Comparison of ENCODE assay signal across 1 cellular context in the genomic region with DNA sequence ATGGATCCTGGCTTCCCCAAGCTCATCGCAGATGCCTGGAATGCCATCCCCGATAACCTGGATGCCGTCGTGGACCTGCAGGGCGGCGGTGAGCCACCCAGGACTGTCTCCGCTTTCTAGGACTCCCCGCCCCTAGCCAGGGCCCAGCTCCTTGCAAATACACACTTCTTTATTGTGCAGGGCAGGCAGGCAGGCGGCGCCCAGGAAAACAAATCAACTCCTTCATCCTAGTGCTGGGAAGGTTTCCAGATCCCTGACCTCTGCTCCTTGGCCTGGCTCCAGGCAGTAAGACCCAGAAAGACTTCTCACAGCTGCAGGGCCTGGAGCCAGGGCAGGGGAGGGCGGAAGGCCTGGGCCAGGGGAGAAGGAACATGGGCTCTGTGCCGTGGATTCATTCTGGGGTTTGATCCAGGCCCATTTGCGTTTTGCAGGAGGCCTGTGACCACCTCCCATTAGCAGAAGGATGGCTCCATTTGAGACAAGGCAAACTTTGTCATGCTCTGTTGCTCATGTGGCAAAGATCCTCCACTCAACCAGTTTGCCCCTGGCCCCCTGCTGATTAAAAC.
TF ChIP-seq lines count a peak whose summit lies in the region.

No MANE protein-coding gene starts in this region.

TF ChIP-seq in HepG2, 621 proteins besides CTCF, POLR2A, EP300 and RAD21 (continued from another document):
- no peak for TF ChIP-seq ZNF660 (CRISPR knock-in tag; IDR thresholded peaks at IDR 0.05; ENCODE audit: borderline replicate concordance, low read depth)
- TF ChIP-seq, protein P1, sequence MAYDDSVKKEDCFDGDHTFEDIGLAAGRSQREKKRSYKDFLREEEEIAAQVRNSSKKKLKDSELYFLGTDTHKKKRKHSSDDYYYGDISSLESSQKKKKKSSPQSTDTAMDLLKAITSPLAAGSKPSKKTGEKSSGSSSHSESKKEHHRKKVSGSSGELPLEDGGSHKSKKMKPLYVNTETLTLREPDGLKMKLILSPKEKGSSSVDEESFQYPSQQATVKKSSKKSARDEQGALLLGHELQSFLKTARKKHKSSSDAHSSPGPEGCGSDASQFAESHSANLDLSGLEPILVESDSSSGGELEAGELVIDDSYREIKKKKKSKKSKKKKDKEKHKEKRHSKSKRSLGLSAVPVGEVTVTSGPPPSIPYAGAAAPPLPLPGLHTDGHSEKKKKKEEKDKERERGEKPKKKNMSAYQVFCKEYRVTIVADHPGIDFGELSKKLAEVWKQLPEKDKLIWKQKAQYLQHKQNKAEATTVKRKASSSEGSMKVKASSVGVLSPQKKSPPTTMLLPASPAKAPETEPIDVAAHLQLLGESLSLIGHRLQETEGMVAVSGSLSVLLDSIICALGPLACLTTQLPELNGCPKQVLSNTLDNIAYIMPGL (CRISPR knock-in tag; IDR thresholded peaks at IDR 0.05; ENCODE audit: borderline replicate concordance in 1 of 2, low read depth in 1 of 2), result no peak
- TF ChIP-seq, protein P2, sequence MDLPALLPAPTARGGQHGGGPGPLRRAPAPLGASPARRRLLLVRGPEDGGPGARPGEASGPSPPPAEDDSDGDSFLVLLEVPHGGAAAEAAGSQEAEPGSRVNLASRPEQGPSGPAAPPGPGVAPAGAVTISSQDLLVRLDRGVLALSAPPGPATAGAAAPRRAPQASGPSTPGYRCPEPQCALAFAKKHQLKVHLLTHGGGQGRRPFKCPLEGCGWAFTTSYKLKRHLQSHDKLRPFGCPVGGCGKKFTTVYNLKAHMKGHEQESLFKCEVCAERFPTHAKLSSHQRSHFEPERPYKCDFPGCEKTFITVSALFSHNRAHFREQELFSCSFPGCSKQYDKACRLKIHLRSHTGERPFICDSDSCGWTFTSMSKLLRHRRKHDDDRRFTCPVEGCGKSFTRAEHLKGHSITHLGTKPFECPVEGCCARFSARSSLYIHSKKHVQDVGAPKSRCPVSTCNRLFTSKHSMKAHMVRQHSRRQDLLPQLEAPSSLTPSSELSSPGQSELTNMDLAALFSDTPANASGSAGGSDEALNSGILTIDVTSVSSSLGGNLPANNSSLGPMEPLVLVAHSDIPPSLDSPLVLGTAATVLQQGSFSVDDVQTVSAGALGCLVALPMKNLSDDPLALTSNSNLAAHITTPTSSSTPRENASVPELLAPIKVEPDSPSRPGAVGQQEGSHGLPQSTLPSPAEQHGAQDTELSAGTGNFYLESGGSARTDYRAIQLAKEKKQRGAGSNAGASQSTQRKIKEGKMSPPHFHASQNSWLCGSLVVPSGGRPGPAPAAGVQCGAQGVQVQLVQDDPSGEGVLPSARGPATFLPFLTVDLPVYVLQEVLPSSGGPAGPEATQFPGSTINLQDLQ (CRISPR knock-in tag; IDR thresholded peaks at IDR 0.05), result no peak
- TF ChIP-seq, protein P3, sequence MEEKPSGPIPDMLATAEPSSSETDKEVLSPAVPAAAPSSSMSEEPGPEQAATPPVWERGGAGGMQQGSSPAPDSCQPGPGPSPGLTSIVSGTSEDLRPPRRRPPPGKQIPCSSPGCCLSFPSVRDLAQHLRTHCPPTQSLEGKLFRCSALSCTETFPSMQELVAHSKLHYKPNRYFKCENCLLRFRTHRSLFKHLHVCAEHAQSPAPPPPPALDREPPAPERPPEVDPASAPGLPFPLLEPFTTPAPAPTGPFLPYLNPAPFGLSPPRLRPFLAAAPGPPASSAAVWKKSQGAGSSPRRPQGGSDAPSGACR (CRISPR knock-in tag; IDR thresholded peaks at IDR 0.05), result no peak
- TF ChIP-seq RARG (CRISPR knock-in tag; IDR thresholded peaks at IDR 0.05; ENCODE audit: low read depth), result no peak
- no peak for TF ChIP-seq SNAPC2 (CRISPR knock-in tag; IDR thresholded peaks at IDR 0.05)
- TF ChIP-seq HNRNPK (IDR thresholded peaks at IDR 0.05; ENCODE audit: low read depth, low read length, poor library complexity, severe bottlenecking), result no peak
- TF ChIP-seq ZNF720 (CRISPR knock-in tag; IDR thresholded peaks at IDR 0.05), result no peak
- TF ChIP-seq PHF5A (CRISPR knock-in tag; IDR thresholded peaks at IDR 0.05; ENCODE audit: low read depth, unreplicated experiment), result no peak
- TF ChIP-seq KLF16 (CRISPR knock-in tag; IDR thresholded peaks at IDR 0.05), result 0 out of 4 replicates have a peak, but pooled peaks of 1 of the 2 experiments have one; percentile 26
- no peak for TF ChIP-seq ESRRA (CRISPR knock-in tag; IDR thresholded peaks at IDR 0.05; ENCODE audit: low read depth)
- TF ChIP-seq NR2F1 (CRISPR knock-in tag; IDR thresholded peaks at IDR 0.05), result peak; percentile 23 to 63; a peak in 2 of 4 replicates
- no peak for TF ChIP-seq ZNF558 (CRISPR knock-in tag; IDR thresholded peaks at IDR 0.05; ENCODE audit: borderline replicate concordance)
- 0 out of 2 replicates have a peak, but pooled peaks have one; percentile 35 for TF ChIP-seq NCOA2 (CRISPR knock-in tag; IDR thresholded peaks at IDR 0.05)
- TF ChIP-seq CBX2 (IDR thresholded peaks at IDR 0.05; ENCODE audit: low read depth, low read length), result no peak
- no peak for TF ChIP-seq CBX2 (CRISPR knock-in tag; IDR thresholded peaks at IDR 0.05; ENCODE audit: low read depth)
- TF ChIP-seq, protein P4, sequence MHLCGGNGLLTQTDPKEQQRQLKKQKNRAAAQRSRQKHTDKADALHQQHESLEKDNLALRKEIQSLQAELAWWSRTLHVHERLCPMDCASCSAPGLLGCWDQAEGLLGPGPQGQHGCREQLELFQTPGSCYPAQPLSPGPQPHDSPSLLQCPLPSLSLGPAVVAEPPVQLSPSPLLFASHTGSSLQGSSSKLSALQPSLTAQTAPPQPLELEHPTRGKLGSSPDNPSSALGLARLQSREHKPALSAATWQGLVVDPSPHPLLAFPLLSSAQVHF (CRISPR knock-in tag; IDR thresholded peaks at IDR 0.05), result no peak
- TF ChIP-seq, protein P5, sequence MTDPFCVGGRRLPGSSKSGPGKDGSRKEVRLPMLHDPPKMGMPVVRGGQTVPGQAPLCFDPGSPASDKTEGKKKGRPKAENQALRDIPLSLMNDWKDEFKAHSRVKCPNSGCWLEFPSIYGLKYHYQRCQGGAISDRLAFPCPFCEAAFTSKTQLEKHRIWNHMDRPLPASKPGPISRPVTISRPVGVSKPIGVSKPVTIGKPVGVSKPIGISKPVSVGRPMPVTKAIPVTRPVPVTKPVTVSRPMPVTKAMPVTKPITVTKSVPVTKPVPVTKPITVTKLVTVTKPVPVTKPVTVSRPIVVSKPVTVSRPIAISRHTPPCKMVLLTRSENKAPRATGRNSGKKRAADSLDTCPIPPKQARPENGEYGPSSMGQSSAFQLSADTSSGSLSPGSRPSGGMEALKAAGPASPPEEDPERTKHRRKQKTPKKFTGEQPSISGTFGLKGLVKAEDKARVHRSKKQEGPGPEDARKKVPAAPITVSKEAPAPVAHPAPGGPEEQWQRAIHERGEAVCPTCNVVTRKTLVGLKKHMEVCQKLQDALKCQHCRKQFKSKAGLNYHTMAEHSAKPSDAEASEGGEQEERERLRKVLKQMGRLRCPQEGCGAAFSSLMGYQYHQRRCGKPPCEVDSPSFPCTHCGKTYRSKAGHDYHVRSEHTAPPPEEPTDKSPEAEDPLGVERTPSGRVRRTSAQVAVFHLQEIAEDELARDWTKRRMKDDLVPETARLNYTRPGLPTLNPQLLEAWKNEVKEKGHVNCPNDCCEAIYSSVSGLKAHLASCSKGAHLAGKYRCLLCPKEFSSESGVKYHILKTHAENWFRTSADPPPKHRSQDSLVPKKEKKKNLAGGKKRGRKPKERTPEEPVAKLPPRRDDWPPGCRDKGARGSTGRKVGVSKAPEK (CRISPR knock-in tag; IDR thresholded peaks at IDR 0.05; ENCODE audit: borderline replicate concordance), result no peak
- TF ChIP-seq SOX5 (CRISPR knock-in tag; IDR thresholded peaks at IDR 0.05; ENCODE audit: borderline replicate concordance), result peak; percentile 46; the same call in 1 of the 2 replicates
- TF ChIP-seq ZNF546 (CRISPR knock-in tag; conservative IDR thresholded peaks at IDR 0.05), result no peak
- TF ChIP-seq, protein P6, sequence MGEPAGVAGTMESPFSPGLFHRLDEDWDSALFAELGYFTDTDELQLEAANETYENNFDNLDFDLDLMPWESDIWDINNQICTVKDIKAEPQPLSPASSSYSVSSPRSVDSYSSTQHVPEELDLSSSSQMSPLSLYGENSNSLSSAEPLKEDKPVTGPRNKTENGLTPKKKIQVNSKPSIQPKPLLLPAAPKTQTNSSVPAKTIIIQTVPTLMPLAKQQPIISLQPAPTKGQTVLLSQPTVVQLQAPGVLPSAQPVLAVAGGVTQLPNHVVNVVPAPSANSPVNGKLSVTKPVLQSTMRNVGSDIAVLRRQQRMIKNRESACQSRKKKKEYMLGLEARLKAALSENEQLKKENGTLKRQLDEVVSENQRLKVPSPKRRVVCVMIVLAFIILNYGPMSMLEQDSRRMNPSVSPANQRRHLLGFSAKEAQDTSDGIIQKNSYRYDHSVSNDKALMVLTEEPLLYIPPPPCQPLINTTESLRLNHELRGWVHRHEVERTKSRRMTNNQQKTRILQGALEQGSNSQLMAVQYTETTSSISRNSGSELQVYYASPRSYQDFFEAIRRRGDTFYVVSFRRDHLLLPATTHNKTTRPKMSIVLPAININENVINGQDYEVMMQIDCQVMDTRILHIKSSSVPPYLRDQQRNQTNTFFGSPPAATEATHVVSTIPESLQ (CRISPR knock-in tag; conservative IDR thresholded peaks at IDR 0.05), result no peak
- TF ChIP-seq HNF4A (CRISPR knock-in tag; IDR thresholded peaks at IDR 0.05), result peak; percentile 69
- no peak for TF ChIP-seq XBP1 (CRISPR knock-in tag; IDR thresholded peaks at IDR 0.05)
- TF ChIP-seq HMG20A (CRISPR knock-in tag; IDR thresholded peaks at IDR 0.05; ENCODE audit: borderline replicate concordance), result peak; percentile 89
- TF ChIP-seq SMYD3 (CRISPR knock-in tag; IDR thresholded peaks at IDR 0.05), result no peak
- TF ChIP-seq, protein P7, sequence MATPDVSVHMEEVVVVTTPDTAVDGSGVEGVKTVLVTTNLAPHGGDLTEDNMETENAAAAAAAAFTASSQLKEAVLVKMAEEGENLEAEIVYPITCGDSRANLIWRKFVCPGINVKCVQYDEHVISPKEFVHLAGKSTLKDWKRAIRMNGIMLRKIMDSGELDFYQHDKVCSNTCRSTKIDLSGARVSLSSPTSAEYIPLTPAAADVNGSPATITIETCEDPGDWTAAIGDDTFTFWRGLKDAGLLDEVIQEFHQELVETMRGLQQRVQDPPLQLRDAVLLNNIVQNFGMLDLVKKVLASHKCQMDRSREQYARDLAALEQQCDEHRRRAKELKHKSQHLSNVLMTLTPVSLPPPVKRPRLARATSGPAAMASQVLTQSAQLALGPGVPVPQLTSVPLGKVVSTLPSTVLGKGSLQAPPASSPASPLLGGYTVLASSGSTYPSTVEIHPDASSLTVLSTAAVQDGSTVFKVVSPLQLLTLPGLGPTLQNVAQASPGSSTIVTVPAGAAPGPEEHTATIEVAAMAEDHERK (CRISPR knock-in tag; IDR thresholded peaks at IDR 0.05; ENCODE audit: low read depth), result no peak
- peak; percentile 82 for TF ChIP-seq XRCC5 (optimal IDR thresholded peaks at IDR 0.05; ENCODE audit: low read length)
- TF ChIP-seq ZBTB21 (CRISPR knock-in tag; IDR thresholded peaks at IDR 0.05), result no peak
- no peak for TF ChIP-seq CBX5 (CRISPR knock-in tag; IDR thresholded peaks at IDR 0.05; ENCODE audit: borderline replicate concordance)
- no peak for TF ChIP-seq ZNF781 (CRISPR knock-in tag; IDR thresholded peaks at IDR 0.05; ENCODE audit: borderline replicate concordance, not compliant biosample characterization)
- TF ChIP-seq MATR3 (CRISPR knock-in tag; IDR thresholded peaks at IDR 0.05), result no peak
- 0 out of 2 replicates have a peak, but pooled peaks have one; percentile 50 for TF ChIP-seq ZNF335 (CRISPR knock-in tag; IDR thresholded peaks at IDR 0.05)
- no peak for TF ChIP-seq ZNF337 (CRISPR knock-in tag; IDR thresholded peaks at IDR 0.05; ENCODE audit: borderline replicate concordance, low read depth)
- TF ChIP-seq YEATS2 (CRISPR knock-in tag; IDR thresholded peaks at IDR 0.05; ENCODE audit: borderline replicate concordance), result no peak
- TF ChIP-seq, protein P8, sequence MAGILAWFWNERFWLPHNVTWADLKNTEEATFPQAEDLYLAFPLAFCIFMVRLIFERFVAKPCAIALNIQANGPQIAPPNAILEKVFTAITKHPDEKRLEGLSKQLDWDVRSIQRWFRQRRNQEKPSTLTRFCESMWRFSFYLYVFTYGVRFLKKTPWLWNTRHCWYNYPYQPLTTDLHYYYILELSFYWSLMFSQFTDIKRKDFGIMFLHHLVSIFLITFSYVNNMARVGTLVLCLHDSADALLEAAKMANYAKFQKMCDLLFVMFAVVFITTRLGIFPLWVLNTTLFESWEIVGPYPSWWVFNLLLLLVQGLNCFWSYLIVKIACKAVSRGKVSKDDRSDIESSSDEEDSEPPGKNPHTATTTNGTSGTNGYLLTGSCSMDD (CRISPR knock-in tag; IDR thresholded peaks at IDR 0.05), result no peak
